Comparison of ENCODE assay signal across 1 cellular context in genomic region chr17:38510424-38511125, GRCh38.
A peak's percentile ranks its signal among the peaks of the same experiment; 100 is the strongest.
TF ChIP-seq lines count a peak whose summit lies in the region.

No MANE protein-coding gene starts in this region.

TF ChIP-seq in HepG2, 621 proteins besides CTCF, POLR2A, EP300 and RAD21 (continued from another document and continues in another):
- TF ChIP-seq, protein P1, sequence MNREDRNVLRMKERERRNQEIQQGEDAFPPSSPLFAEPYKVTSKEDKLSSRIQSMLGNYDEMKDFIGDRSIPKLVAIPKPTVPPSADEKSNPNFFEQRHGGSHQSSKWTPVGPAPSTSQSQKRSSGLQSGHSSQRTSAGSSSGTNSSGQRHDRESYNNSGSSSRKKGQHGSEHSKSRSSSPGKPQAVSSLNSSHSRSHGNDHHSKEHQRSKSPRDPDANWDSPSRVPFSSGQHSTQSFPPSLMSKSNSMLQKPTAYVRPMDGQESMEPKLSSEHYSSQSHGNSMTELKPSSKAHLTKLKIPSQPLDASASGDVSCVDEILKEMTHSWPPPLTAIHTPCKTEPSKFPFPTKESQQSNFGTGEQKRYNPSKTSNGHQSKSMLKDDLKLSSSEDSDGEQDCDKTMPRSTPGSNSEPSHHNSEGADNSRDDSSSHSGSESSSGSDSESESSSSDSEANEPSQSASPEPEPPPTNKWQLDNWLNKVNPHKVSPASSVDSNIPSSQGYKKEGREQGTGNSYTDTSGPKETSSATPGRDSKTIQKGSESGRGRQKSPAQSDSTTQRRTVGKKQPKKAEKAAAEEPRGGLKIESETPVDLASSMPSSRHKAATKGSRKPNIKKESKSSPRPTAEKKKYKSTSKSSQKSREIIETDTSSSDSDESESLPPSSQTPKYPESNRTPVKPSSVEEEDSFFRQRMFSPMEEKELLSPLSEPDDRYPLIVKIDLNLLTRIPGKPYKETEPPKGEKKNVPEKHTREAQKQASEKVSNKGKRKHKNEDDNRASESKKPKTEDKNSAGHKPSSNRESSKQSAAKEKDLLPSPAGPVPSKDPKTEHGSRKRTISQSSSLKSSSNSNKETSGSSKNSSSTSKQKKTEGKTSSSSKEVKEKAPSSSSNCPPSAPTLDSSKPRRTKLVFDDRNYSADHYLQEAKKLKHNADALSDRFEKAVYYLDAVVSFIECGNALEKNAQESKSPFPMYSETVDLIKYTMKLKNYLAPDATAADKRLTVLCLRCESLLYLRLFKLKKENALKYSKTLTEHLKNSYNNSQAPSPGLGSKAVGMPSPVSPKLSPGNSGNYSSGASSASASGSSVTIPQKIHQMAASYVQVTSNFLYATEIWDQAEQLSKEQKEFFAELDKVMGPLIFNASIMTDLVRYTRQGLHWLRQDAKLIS (CRISPR knock-in tag; IDR thresholded peaks at IDR 0.05): no peak
- TF ChIP-seq MIXL1 (CRISPR knock-in tag; IDR thresholded peaks at IDR 0.05) (no peak), HNF4G (IDR thresholded peaks at IDR 0.05; ENCODE audit: borderline replicate concordance, low read depth, low read length) (peak; percentile 22; the same call in 1 of the 2 replicates), HNF4G (CRISPR knock-in tag; IDR thresholded peaks at IDR 0.05; ENCODE audit: borderline replicate concordance, low read depth) (peak; percentile 49; the same call in 1 of the 2 replicates), BCL3 (CRISPR knock-in tag; IDR thresholded peaks at IDR 0.05) (no peak; the same call in 1 of the 2 replicates), KDM1A (CRISPR knock-in tag; IDR thresholded peaks at IDR 0.05) (no peak), TBX3 (IDR thresholded peaks at IDR 0.05; ENCODE audit: borderline replicate concordance) (no peak), ZFP91 (CRISPR knock-in tag; IDR thresholded peaks at IDR 0.05; ENCODE audit: borderline replicate concordance) (peak; percentile 56; the same call in 1 of the 2 replicates), SMARCE1 (IDR thresholded peaks at IDR 0.05; ENCODE audit: borderline replicate concordance) (no peak), MAFF (IDR thresholded peaks at IDR 0.05; ENCODE audit: low read depth, low read length) (no peak), SMAD9 (CRISPR knock-in tag; IDR thresholded peaks at IDR 0.05) (no peak), ZFY (CRISPR knock-in tag; IDR thresholded peaks at IDR 0.05) (peak; percentile 43), MTF1 (CRISPR knock-in tag; IDR thresholded peaks at IDR 0.05) (no peak), ZNF282 (IDR thresholded peaks at IDR 0.05; ENCODE audit: partially characterized antibody) (no peak), FOXA1 (IDR thresholded peaks at IDR 0.05) (no peak), FOXA1 (CRISPR knock-in tag; IDR thresholded peaks at IDR 0.05) (0 out of 2 replicates have a peak, but pooled peaks have one; percentile 18), SMARCC2 (IDR thresholded peaks at IDR 0.05) (no peak), DR1 (CRISPR knock-in tag; IDR thresholded peaks at IDR 0.05) (no peak), ZNF546 (CRISPR knock-in tag; conservative IDR thresholded peaks at IDR 0.05) (peak; percentile 16; the same call in 1 of the 2 replicates), SMAD1 (CRISPR knock-in tag; IDR thresholded peaks at IDR 0.05; ENCODE audit: borderline replicate concordance, low read depth) (no peak), ZNF598 (CRISPR knock-in tag; IDR thresholded peaks at IDR 0.05; ENCODE audit: borderline replicate concordance) (no peak), ZMAT3 (CRISPR knock-in tag; conservative IDR thresholded peaks at IDR 0.05) (peak; percentile 27; the same call in 1 of the 2 replicates), ZNF800 (CRISPR knock-in tag; IDR thresholded peaks at IDR 0.05) (peak; percentile 97), HNRNPLL (IDR thresholded peaks at IDR 0.05; ENCODE audit: low read depth, low read length, poor library complexity, severe bottlenecking) (peak; percentile 85), ZNF777 (CRISPR knock-in tag; IDR thresholded peaks at IDR 0.05) (peak; percentile 92), ZNF354B (CRISPR knock-in tag; IDR thresholded peaks at IDR 0.05) (0 out of 2 replicates have a peak, but pooled peaks have one; percentile 61), ZFP1 (CRISPR knock-in tag; IDR thresholded peaks at IDR 0.05) (no peak), ZNF543 (CRISPR knock-in tag; IDR thresholded peaks at IDR 0.05) (peak; percentile 65; the same call in 1 of the 2 replicates), ATF1 (CRISPR knock-in tag; IDR thresholded peaks at IDR 0.05) (no peak), ZNF790 (CRISPR knock-in tag; IDR thresholded peaks at IDR 0.05; ENCODE audit: borderline replicate concordance) (peak; percentile 6; the same call in 1 of the 2 replicates), MYNN (CRISPR knock-in tag; IDR thresholded peaks at IDR 0.05; ENCODE audit: low read depth) (no peak), HMGXB4 (CRISPR knock-in tag; IDR thresholded peaks at IDR 0.05; ENCODE audit: borderline replicate concordance in 1 of 2, low read depth in 1 of 2) (peak in 1 of 2 experiments; percentile 44; a peak in 2 of 4 replicates), ZNF558 (CRISPR knock-in tag; IDR thresholded peaks at IDR 0.05; ENCODE audit: borderline replicate concordance) (no peak), ZNF224 (CRISPR knock-in tag; IDR thresholded peaks at IDR 0.05) (no peak), ATAD3A (CRISPR knock-in tag; IDR thresholded peaks at IDR 0.05) (no peak), ZNF737 (CRISPR knock-in tag; IDR thresholded peaks at IDR 0.05; ENCODE audit: borderline replicate concordance) (no peak), ZFX (CRISPR knock-in tag; IDR thresholded peaks at IDR 0.05; ENCODE audit: low read depth) (peak; percentile 19), PBX2 (CRISPR knock-in tag; IDR thresholded peaks at IDR 0.05) (no peak), ZNF563 (CRISPR knock-in tag; IDR thresholded peaks at IDR 0.05) (peak; percentile 97), HOXA5 (CRISPR knock-in tag; IDR thresholded peaks at IDR 0.05) (no peak), TERF1 (CRISPR knock-in tag; IDR thresholded peaks at IDR 0.05) (0 out of 2 replicates have a peak, but pooled peaks have one; percentile 5), EEA1 (CRISPR knock-in tag; IDR thresholded peaks at IDR 0.05; ENCODE audit: borderline replicate concordance) (no peak), ZNF746 (CRISPR knock-in tag; IDR thresholded peaks at IDR 0.05) (no peak), ELF3 (CRISPR knock-in tag; IDR thresholded peaks at IDR 0.05) (no peak), TMF1 (CRISPR knock-in tag; IDR thresholded peaks at IDR 0.05; ENCODE audit: low read depth) (peak; percentile 26; the same call in 1 of the 2 replicates), RFXANK (CRISPR knock-in tag; IDR thresholded peaks at IDR 0.05) (no peak), THRA (CRISPR knock-in tag; IDR thresholded peaks at IDR 0.05; ENCODE audit: borderline replicate concordance) (no peak), KDM3A (CRISPR knock-in tag; IDR thresholded peaks at IDR 0.05; ENCODE audit: low read depth) (no peak)
- TF ChIP-seq, protein P2, sequence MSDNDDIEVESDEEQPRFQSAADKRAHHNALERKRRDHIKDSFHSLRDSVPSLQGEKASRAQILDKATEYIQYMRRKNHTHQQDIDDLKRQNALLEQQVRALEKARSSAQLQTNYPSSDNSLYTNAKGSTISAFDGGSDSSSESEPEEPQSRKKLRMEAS (IDR thresholded peaks at IDR 0.05): peak; percentile 66; the same call in 1 of the 2 replicates
- TF ChIP-seq, protein P3, sequence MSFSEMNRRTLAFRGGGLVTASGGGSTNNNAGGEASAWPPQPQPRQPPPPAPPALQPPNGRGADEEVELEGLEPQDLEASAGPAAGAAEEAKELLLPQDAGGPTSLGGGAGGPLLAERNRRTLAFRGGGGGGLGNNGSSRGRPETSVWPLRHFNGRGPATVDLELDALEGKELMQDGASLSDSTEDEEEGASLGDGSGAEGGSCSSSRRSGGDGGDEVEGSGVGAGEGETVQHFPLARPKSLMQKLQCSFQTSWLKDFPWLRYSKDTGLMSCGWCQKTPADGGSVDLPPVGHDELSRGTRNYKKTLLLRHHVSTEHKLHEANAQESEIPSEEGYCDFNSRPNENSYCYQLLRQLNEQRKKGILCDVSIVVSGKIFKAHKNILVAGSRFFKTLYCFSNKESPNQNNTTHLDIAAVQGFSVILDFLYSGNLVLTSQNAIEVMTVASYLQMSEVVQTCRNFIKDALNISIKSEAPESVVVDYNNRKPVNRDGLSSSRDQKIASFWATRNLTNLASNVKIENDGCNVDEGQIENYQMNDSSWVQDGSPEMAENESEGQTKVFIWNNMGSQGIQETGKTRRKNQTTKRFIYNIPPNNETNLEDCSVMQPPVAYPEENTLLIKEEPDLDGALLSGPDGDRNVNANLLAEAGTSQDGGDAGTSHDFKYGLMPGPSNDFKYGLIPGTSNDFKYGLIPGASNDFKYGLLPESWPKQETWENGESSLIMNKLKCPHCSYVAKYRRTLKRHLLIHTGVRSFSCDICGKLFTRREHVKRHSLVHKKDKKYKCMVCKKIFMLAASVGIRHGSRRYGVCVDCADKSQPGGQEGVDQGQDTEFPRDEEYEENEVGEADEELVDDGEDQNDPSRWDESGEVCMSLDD (CRISPR knock-in tag; IDR thresholded peaks at IDR 0.05; ENCODE audit: borderline replicate concordance): no peak
